1 cellular context compared by ENCODE assay signal in the genomic region with DNA sequence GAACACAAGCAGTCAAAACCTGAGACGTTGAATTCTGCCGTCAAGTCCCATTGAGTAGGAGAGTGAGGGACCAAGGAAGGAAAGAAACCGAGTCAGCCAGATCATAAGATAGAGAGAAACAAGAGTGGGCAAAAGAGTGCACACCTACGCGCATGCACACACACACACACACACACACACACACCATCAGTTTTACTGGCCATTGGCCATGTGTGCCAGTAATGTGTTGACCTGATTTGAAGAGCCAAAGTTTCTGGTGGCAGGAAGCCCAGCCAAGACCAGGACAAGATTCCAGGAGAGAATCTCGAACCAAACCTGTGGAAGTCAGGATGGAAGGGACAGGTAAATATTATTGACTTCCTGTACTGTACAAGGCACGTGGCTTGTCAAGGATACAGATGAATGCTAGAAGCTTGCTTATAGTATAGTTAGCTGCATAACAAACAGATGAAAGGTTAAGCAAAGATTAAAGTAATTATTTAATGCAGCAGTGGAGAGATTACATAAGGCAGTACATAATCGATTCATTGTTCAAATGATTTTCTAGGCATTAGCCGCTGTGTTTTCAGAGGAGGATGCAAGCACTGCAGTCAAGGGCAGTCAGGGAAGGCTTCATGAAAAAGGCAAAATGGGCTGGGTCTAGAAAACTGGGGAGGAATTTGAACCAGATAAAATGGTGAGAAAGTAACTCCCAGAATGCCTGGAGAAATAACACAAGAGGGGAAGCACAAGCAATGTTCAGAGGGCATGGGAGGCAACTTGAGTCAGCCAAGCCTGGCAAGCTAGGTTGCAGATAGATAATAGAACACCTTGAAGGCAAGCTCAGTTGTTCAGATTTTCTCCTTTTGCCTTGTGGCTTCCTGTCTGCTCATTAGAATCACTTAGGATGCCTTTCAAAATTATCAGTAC.
TF ChIP-seq lines count a peak whose summit lies in the region.

No MANE protein-coding gene starts in this region.

TF ChIP-seq in HepG2, 621 proteins besides CTCF, POLR2A, EP300 and RAD21 (continued from another document and continues in another):
- TF ChIP-seq, protein P1, sequence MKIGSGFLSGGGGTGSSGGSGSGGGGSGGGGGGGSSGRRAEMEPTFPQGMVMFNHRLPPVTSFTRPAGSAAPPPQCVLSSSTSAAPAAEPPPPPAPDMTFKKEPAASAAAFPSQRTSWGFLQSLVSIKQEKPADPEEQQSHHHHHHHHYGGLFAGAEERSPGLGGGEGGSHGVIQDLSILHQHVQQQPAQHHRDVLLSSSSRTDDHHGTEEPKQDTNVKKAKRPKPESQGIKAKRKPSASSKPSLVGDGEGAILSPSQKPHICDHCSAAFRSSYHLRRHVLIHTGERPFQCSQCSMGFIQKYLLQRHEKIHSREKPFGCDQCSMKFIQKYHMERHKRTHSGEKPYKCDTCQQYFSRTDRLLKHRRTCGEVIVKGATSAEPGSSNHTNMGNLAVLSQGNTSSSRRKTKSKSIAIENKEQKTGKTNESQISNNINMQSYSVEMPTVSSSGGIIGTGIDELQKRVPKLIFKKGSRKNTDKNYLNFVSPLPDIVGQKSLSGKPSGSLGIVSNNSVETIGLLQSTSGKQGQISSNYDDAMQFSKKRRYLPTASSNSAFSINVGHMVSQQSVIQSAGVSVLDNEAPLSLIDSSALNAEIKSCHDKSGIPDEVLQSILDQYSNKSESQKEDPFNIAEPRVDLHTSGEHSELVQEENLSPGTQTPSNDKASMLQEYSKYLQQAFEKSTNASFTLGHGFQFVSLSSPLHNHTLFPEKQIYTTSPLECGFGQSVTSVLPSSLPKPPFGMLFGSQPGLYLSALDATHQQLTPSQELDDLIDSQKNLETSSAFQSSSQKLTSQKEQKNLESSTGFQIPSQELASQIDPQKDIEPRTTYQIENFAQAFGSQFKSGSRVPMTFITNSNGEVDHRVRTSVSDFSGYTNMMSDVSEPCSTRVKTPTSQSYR (CRISPR knock-in tag; IDR thresholded peaks at IDR 0.05; ENCODE audit: borderline replicate concordance) = no peak
- TF ChIP-seq KAT8 (CRISPR knock-in tag; IDR thresholded peaks at IDR 0.05) (0 out of 2 replicates have a peak, but pooled peaks have one; percentile 26), ZSCAN9 (CRISPR knock-in tag; IDR thresholded peaks at IDR 0.05; ENCODE audit: borderline replicate concordance) (0 out of 2 replicates have a peak, but pooled peaks have one; percentile 27), ZBTB42 (CRISPR knock-in tag; IDR thresholded peaks at IDR 0.05) (no peak), CEBPG (CRISPR knock-in tag; IDR thresholded peaks at IDR 0.05) (no peak), SOX5 (CRISPR knock-in tag; IDR thresholded peaks at IDR 0.05; ENCODE audit: borderline replicate concordance) (peak; percentile 79), YEATS4 (CRISPR knock-in tag; IDR thresholded peaks at IDR 0.05; ENCODE audit: borderline replicate concordance) (no peak), NR2F6 (IDR thresholded peaks at IDR 0.05) (peak; percentile 40; the same call in 1 of the 2 replicates), NR2F6 (CRISPR knock-in tag; IDR thresholded peaks at IDR 0.05) (peak; percentile 55; the same call in 1 of the 2 replicates), ZFP41 (CRISPR knock-in tag; IDR thresholded peaks at IDR 0.05; ENCODE audit: borderline replicate concordance) (no peak), YY1 (IDR thresholded peaks at IDR 0.05; ENCODE audit: insufficient read depth, insufficient replicate concordance, low read depth, low read length) (no peak), TSC22D2 (CRISPR knock-in tag; IDR thresholded peaks at IDR 0.05; ENCODE audit: borderline replicate concordance) (no peak), EHMT2 (IDR thresholded peaks at IDR 0.05; ENCODE audit: borderline replicate concordance, low read depth, low read length) (no peak), REPIN1 (CRISPR knock-in tag; IDR thresholded peaks at IDR 0.05; ENCODE audit: borderline replicate concordance, low read depth) (no peak), ARHGAP35 (CRISPR knock-in tag; IDR thresholded peaks at IDR 0.05; ENCODE audit: borderline replicate concordance) (no peak), PITX1 (CRISPR knock-in tag; IDR thresholded peaks at IDR 0.05) (0 out of 2 replicates have a peak, but pooled peaks have one; percentile 25), ZNF501 (CRISPR knock-in tag; IDR thresholded peaks at IDR 0.05) (no peak), ETV5 (CRISPR knock-in tag; IDR thresholded peaks at IDR 0.05; ENCODE audit: borderline replicate concordance) (peak; percentile 45; the same call in 1 of the 2 replicates), SNAPC2 (CRISPR knock-in tag; IDR thresholded peaks at IDR 0.05) (no peak), MIXL1 (CRISPR knock-in tag; IDR thresholded peaks at IDR 0.05) (peak; percentile 73), ELF4 (CRISPR knock-in tag; IDR thresholded peaks at IDR 0.05; ENCODE audit: borderline replicate concordance) (no peak), SOX13 (IDR thresholded peaks at IDR 0.05) (no peak), SOX13 (CRISPR knock-in tag; conservative IDR thresholded peaks at IDR 0.05 in 1 of 2, IDR thresholded peaks at IDR 0.05 in 1 of 2) (peak in 1 of 2 experiments; percentile 80; a peak in 2 of 4 replicates), ZEB1 (IDR thresholded peaks at IDR 0.05; ENCODE audit: insufficient replicate concordance, low read depth) (peak; percentile 73), ZKSCAN5 (CRISPR knock-in tag; IDR thresholded peaks at IDR 0.05) (no peak), ZNF644 (CRISPR knock-in tag; IDR thresholded peaks at IDR 0.05; ENCODE audit: low read depth) (0 out of 2 replicates have a peak, but pooled peaks have one; percentile 8), ZNF558 (CRISPR knock-in tag; IDR thresholded peaks at IDR 0.05; ENCODE audit: borderline replicate concordance) (no peak), SMARCC2 (IDR thresholded peaks at IDR 0.05) (no peak), ZNF777 (CRISPR knock-in tag; IDR thresholded peaks at IDR 0.05) (no peak), ZNF547 (CRISPR knock-in tag; IDR thresholded peaks at IDR 0.05) (no peak), IKZF1 (IDR thresholded peaks at IDR 0.05) (no peak), MAZ (IDR thresholded peaks at IDR 0.05; ENCODE audit: borderline replicate concordance, low read depth, low read length) (no peak), MAZ (CRISPR knock-in tag; IDR thresholded peaks at IDR 0.05; ENCODE audit: low read depth) (no peak), SOX6 (IDR thresholded peaks at IDR 0.05) (no peak), SOX6 (CRISPR knock-in tag; IDR thresholded peaks at IDR 0.05) (peak; percentile 59), KLF12 (CRISPR knock-in tag; IDR thresholded peaks at IDR 0.05; ENCODE audit: borderline replicate concordance) (no peak)
- TF ChIP-seq, protein P2, sequence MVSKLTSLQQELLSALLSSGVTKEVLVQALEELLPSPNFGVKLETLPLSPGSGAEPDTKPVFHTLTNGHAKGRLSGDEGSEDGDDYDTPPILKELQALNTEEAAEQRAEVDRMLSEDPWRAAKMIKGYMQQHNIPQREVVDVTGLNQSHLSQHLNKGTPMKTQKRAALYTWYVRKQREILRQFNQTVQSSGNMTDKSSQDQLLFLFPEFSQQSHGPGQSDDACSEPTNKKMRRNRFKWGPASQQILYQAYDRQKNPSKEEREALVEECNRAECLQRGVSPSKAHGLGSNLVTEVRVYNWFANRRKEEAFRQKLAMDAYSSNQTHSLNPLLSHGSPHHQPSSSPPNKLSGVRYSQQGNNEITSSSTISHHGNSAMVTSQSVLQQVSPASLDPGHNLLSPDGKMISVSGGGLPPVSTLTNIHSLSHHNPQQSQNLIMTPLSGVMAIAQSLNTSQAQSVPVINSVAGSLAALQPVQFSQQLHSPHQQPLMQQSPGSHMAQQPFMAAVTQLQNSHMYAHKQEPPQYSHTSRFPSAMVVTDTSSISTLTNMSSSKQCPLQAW (CRISPR knock-in tag; IDR thresholded peaks at IDR 0.05) = no peak
- TF ChIP-seq, protein P3, sequence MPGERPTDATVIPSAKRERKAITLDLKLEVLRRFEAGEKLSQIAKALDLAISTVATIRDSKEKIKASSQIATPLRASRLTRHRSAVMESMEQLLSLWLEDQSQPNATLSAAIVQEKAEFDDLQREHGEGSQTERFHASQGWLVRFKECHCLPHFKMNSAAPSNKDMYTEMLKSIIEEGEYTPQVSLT (CRISPR knock-in tag; IDR thresholded peaks at IDR 0.05; ENCODE audit: borderline replicate concordance, low read depth) = no peak
- TF ChIP-seq, protein P4, sequence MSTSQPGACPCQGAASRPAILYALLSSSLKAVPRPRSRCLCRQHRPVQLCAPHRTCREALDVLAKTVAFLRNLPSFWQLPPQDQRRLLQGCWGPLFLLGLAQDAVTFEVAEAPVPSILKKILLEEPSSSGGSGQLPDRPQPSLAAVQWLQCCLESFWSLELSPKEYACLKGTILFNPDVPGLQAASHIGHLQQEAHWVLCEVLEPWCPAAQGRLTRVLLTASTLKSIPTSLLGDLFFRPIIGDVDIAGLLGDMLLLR (CRISPR knock-in tag; IDR thresholded peaks at IDR 0.05) = no peak
- TF ChIP-seq, protein P5, sequence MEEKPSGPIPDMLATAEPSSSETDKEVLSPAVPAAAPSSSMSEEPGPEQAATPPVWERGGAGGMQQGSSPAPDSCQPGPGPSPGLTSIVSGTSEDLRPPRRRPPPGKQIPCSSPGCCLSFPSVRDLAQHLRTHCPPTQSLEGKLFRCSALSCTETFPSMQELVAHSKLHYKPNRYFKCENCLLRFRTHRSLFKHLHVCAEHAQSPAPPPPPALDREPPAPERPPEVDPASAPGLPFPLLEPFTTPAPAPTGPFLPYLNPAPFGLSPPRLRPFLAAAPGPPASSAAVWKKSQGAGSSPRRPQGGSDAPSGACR (CRISPR knock-in tag; IDR thresholded peaks at IDR 0.05) = no peak
- TF ChIP-seq, protein P6, sequence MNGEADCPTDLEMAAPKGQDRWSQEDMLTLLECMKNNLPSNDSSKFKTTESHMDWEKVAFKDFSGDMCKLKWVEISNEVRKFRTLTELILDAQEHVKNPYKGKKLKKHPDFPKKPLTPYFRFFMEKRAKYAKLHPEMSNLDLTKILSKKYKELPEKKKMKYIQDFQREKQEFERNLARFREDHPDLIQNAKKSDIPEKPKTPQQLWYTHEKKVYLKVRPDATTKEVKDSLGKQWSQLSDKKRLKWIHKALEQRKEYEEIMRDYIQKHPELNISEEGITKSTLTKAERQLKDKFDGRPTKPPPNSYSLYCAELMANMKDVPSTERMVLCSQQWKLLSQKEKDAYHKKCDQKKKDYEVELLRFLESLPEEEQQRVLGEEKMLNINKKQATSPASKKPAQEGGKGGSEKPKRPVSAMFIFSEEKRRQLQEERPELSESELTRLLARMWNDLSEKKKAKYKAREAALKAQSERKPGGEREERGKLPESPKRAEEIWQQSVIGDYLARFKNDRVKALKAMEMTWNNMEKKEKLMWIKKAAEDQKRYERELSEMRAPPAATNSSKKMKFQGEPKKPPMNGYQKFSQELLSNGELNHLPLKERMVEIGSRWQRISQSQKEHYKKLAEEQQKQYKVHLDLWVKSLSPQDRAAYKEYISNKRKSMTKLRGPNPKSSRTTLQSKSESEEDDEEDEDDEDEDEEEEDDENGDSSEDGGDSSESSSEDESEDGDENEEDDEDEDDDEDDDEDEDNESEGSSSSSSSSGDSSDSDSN (CRISPR knock-in tag; IDR thresholded peaks at IDR 0.05) = no peak
- TF ChIP-seq, protein P7, sequence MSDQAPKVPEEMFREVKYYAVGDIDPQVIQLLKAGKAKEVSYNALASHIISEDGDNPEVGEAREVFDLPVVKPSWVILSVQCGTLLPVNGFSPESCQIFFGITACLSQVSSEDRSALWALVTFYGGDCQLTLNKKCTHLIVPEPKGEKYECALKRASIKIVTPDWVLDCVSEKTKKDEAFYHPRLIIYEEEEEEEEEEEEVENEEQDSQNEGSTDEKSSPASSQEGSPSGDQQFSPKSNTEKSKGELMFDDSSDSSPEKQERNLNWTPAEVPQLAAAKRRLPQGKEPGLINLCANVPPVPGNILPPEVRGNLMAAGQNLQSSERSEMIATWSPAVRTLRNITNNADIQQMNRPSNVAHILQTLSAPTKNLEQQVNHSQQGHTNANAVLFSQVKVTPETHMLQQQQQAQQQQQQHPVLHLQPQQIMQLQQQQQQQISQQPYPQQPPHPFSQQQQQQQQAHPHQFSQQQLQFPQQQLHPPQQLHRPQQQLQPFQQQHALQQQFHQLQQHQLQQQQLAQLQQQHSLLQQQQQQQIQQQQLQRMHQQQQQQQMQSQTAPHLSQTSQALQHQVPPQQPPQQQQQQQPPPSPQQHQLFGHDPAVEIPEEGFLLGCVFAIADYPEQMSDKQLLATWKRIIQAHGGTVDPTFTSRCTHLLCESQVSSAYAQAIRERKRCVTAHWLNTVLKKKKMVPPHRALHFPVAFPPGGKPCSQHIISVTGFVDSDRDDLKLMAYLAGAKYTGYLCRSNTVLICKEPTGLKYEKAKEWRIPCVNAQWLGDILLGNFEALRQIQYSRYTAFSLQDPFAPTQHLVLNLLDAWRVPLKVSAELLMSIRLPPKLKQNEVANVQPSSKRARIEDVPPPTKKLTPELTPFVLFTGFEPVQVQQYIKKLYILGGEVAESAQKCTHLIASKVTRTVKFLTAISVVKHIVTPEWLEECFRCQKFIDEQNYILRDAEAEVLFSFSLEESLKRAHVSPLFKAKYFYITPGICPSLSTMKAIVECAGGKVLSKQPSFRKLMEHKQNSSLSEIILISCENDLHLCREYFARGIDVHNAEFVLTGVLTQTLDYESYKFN (CRISPR knock-in tag; conservative IDR thresholded peaks at IDR 0.05) = peak; percentile 72
- TF ChIP-seq, protein P8, sequence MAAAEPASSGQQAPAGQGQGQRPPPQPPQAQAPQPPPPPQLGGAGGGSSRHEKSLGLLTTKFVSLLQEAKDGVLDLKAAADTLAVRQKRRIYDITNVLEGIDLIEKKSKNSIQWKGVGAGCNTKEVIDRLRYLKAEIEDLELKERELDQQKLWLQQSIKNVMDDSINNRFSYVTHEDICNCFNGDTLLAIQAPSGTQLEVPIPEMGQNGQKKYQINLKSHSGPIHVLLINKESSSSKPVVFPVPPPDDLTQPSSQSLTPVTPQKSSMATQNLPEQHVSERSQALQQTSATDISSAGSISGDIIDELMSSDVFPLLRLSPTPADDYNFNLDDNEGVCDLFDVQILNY (CRISPR knock-in tag; conservative IDR thresholded peaks at IDR 0.05) = no peak
- TF ChIP-seq, protein P9, sequence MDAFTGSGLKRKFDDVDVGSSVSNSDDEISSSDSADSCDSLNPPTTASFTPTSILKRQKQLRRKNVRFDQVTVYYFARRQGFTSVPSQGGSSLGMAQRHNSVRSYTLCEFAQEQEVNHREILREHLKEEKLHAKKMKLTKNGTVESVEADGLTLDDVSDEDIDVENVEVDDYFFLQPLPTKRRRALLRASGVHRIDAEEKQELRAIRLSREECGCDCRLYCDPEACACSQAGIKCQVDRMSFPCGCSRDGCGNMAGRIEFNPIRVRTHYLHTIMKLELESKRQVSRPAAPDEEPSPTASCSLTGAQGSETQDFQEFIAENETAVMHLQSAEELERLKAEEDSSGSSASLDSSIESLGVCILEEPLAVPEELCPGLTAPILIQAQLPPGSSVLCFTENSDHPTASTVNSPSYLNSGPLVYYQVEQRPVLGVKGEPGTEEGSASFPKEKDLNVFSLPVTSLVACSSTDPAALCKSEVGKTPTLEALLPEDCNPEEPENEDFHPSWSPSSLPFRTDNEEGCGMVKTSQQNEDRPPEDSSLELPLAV (CRISPR knock-in tag; conservative IDR thresholded peaks at IDR 0.05; ENCODE audit: low read depth) = no peak
- TF ChIP-seq, protein P10, sequence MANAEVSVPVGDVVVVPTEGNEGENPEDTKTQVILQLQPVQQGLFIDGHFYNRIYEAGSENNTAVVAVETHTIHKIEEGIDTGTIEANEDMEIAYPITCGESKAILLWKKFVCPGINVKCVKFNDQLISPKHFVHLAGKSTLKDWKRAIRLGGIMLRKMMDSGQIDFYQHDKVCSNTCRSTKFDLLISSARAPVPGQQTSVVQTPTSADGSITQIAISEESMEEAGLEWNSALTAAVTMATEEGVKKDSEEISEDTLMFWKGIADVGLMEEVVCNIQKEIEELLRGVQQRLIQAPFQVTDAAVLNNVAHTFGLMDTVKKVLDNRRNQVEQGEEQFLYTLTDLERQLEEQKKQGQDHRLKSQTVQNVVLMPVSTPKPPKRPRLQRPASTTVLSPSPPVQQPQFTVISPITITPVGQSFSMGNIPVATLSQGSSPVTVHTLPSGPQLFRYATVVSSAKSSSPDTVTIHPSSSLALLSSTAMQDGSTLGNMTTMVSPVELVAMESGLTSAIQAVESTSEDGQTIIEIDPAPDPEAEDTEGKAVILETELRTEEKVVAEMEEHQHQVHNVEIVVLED (CRISPR knock-in tag; IDR thresholded peaks at IDR 0.05; ENCODE audit: borderline replicate concordance) = no peak
